8 cellular contexts compared by ENCODE assay signal in genomic region chr5:179678238-179679013, GRCh38. TPM values are rescaled to one million over a fixed set of nuclear protein-coding genes. Genes with fewer than 3 reads are reported as not detected.
DNase-seq lines count a peak whose midpoint lies in the region; ATAC-seq, FAIRE-seq and TF ChIP-seq lines count a peak whose summit lies in the region.

No MANE protein-coding gene starts in this region.

- H3K27me3 Mint-ChIP-seq in T-helper 2 cell treated with Interferon-gamma antibody and Interleukin-4, amounts not matched to agents 5 μg/mL and 100 μg/mL, for 36 hours (ENCODE audit: low read depth): peaks cover 5% of the 10 kb centered on the region
- no peaks in the 10 kb centered on the region for H3K27me3 Mint-ChIP-seq in astrocyte (ENCODE audit: low read depth, unreplicated experiment)

- TF ChIP-seq POLR2A in GM18505 (IDR thresholded peaks at IDR 0.05; ENCODE audit: borderline replicate concordance, extremely low read depth, insufficient read depth, insufficient read length): peak; percentile 97
- TF ChIP-seq POLR2A in uterus (IDR thresholded peaks at IDR 0.05): peak; percentile 75 to 95

- peak overlapping the region; percentile 99 for H2AFZ ChIP-seq in astrocyte (ENCODE audit: low read depth, low read length)

- peak overlapping the region; percentile 98 for H3K4me3 Mint-ChIP-seq in T-helper 2 cell treated with Interferon-gamma antibody and Interleukin-4, amounts not matched to agents 5 μg/mL and 100 μg/mL, for 36 hours
- peak overlapping the region; percentile 95 for H3K4me3 Mint-ChIP-seq in astrocyte (ENCODE audit: unreplicated experiment)

- no peaks in the 10 kb centered on the region for H3K9me3 Mint-ChIP-seq in T-helper 2 cell treated with Interferon-gamma antibody and Interleukin-4, amounts not matched to agents 5 μg/mL and 100 μg/mL, for 36 hours
- no peaks in the 10 kb centered on the region for H3K9me3 Mint-ChIP-seq in astrocyte (ENCODE audit: unreplicated experiment)

- ATAC-seq in GM18505 (IDR thresholded peaks at IDR 0.05; ENCODE audit: unreplicated experiment): peak; percentile 87
- peak; percentile 79 for ATAC-seq in HG02943 (IDR thresholded peaks at IDR 0.05; ENCODE audit: low read depth, unreplicated experiment)

- TF ChIP-seq CTCF in astrocyte (IDR thresholded peaks at IDR 0.05; ENCODE audit: insufficient read depth, low read depth, low read length): no peak
- TF ChIP-seq CTCF in uterus (IDR thresholded peaks at IDR 0.05): peak in 2 of 4 experiments; percentile 21 to 38

- DNase-seq in NCI-H187 treated with DMSO at 0.1 percent for 48 hours (lab: John Stamatoyannopoulos, UW): peak; percentile 37
- peak; percentile 97 for DNase-seq in T-helper 2 cell treated with Interferon-gamma antibody and Interleukin-4, amounts not matched to agents 5 μg/mL and 100 μg/mL, for 36 hours (ENCODE audit: low spot score)
- peak; percentile 84 for DNase-seq in astrocyte (ENCODE audit: low read depth)
- peak; percentile 97 for DNase-seq in hepatic stellate cell (ENCODE audit: low spot score)
- DNase-seq in putamen (ENCODE audit: low spot score): peak; percentile 96
- DNase-seq in uterus: peak; percentile 94 to 95

- peak overlapping the region; percentile 98 for H3K4me2 ChIP-seq in astrocyte (ENCODE audit: low read length)

- H3K4me3 ChIP-seq in astrocyte (ENCODE audit: insufficient read depth, low read depth, low read length) (peak overlapping the region; percentile 91), uterus (peak overlapping the region; percentile 70 to 72)

- H3K4me1 Mint-ChIP-seq in T-helper 2 cell treated with Interferon-gamma antibody and Interleukin-4, amounts not matched to agents 5 μg/mL and 100 μg/mL, for 36 hours (ENCODE audit: low read depth): peaks cover 21% of the 10 kb centered on the region
- no peaks in the 10 kb centered on the region for H3K4me1 Mint-ChIP-seq in astrocyte (ENCODE audit: low read depth, unreplicated experiment)

- peak overlapping the region; percentile 83 for H3K27ac ChIP-seq in astrocyte (ENCODE audit: low read depth, low read length)
- H3K27ac ChIP-seq in uterus: peak overlapping the region; percentile 82 to 92

- peaks cover 37% of the 10 kb centered on the region for H3K36me3 Mint-ChIP-seq in T-helper 2 cell treated with Interferon-gamma antibody and Interleukin-4, amounts not matched to agents 5 μg/mL and 100 μg/mL, for 36 hours (ENCODE audit: low read depth)
- peaks cover 3% of the 10 kb centered on the region for H3K36me3 Mint-ChIP-seq in astrocyte (ENCODE audit: low read depth, unreplicated experiment)

- H3K4me1 ChIP-seq in astrocyte (ENCODE audit: insufficient read depth, low read length) (peaks cover 5% of the 10 kb centered on the region), uterus (peaks cover 0 to 9% of the 10 kb centered on the region in 2 donors)

- no peaks in the 10 kb centered on the region for H3K9me3 ChIP-seq in astrocyte (ENCODE audit: insufficient read depth, low read depth, low read length)
- H3K9me3 ChIP-seq in uterus: no peaks in the 10 kb centered on the region

- peak overlapping the region; percentile 95 for H3K9ac ChIP-seq in astrocyte (ENCODE audit: low read length)

- FAIRE-seq in astrocyte (lab: Jason Lieb, UNC): no peak

- peak overlapping the region; percentile 98 for H3K27ac Mint-ChIP-seq in T-helper 2 cell treated with Interferon-gamma antibody and Interleukin-4, amounts not matched to agents 5 μg/mL and 100 μg/mL, for 36 hours
- H3K27ac Mint-ChIP-seq in astrocyte (ENCODE audit: unreplicated experiment): peak overlapping the region; percentile 93

- H4K20me1 ChIP-seq in astrocyte (ENCODE audit: insufficient read depth, low read length): no peaks in the 10 kb centered on the region

- no peaks in the 10 kb centered on the region for H3K36me3 ChIP-seq in astrocyte (ENCODE audit: insufficient read depth, low read length)
- H3K36me3 ChIP-seq in uterus: no peaks in the 10 kb centered on the region

- peaks cover 16% of the 10 kb centered on the region for H3K79me2 ChIP-seq in astrocyte (ENCODE audit: insufficient read depth, low read length)

- intact Hi-C loops in uterus (cut with DNase I; ENCODE audit: low total_unique reads): no loop called here

- H3K27me3 ChIP-seq in astrocyte (ENCODE audit: insufficient read depth, low read length) (no peaks in the 10 kb centered on the region), uterus (no peaks in the 10 kb centered on the region)

RNA-seq across cellular contexts. Expression of gene CBY3, which starts 2.4 kb away (rescaled TPM):
- not detected in 2 replicates for total RNA-seq in astrocyte
- total RNA-seq in uterus: not detected

RNA-seq across cellular contexts. Expression of gene CANX, which starts 20.3 kb away (rescaled TPM):
- total RNA-seq in astrocyte: 792 and 828 TPM in 2 replicates
- total RNA-seq in uterus: 100 to 1,000 TPM; 155 to 550 (median 392) TPM

RNA-seq across cellular contexts. Expression of gene MAML1, which starts 54.2 kb away (rescaled TPM):
- total RNA-seq in astrocyte: 24.7 and 26.0 TPM in 2 replicates
- 10 to 100 TPM; 19.7 to 44.1 (median 21.4) TPM for total RNA-seq in uterus

RNA-seq across cellular contexts. Expression of gene HNRNPH1, which starts 55.0 kb away (rescaled TPM):
- total RNA-seq in astrocyte: 349 and 458 TPM in 2 replicates
- total RNA-seq in uterus: 1,000 to 10,000 TPM in 1 of 4 donors, 100 to 1,000 TPM in 3; 237 to 1,003 (median 495) TPM

Comparison
In these comparisons a context has a peak if more than half of its experiments do, and no peak if none do; other contexts are left out.
1. Peak in every context shown above with its lines: DNase-seq, ATAC-seq, H3K4me3 ChIP-seq and H3K27ac ChIP-seq.
2. DNase-seq: peak in every context shown above with its lines; median percentile 97 in T-helper 2 cell treated with Interferon-gamma antibody and Interleukin-4, amounts not matched to agents 5 μg/mL and 100 μg/mL, for 36 hours; 97 in hepatic stellate cell; 96 in putamen; 94 in uterus; 84 in astrocyte; 37 in NCI-H187 treated with DMSO at 0.1 percent for 48 hours.